ENCODE assay signal across 1 cellular context in genomic region chr11:72772059-72772458, GRCh38.
TF ChIP-seq lines count a peak whose summit lies in the region.

No MANE protein-coding gene starts in this region.

TF ChIP-seq in K562, 482 proteins besides CTCF, POLR2A, EP300 and RAD21:
- no peak for TF ChIP-seq TCF7 (IDR thresholded peaks at IDR 0.05; ENCODE audit: borderline replicate concordance)
- TF ChIP-seq HNRNPL (IDR thresholded peaks at IDR 0.05; ENCODE audit: low read depth, low read length) = 0 out of 2 replicates have a peak, but pooled peaks have one; percentile 28
- peak; percentile 54 for TF ChIP-seq RBFOX2 (IDR thresholded peaks at IDR 0.05; ENCODE audit: low read depth, low read length)
